ENCODE assay signal across 14 cellular contexts in genomic region chr22:39504071-39504470, GRCh38. TPM values are rescaled to one million over a fixed set of nuclear protein-coding genes. Genes with fewer than 3 reads are reported as not detected.
DNase-seq lines count a peak whose midpoint lies in the region; ATAC-seq and TF ChIP-seq lines count a peak whose summit lies in the region.
"Had no signal": no experiment of that assay in that cellular context is flagged by ENCODE, and none has a peak within 500 bp of the region (broad histone marks: within the 10 kb centered on the region; RNA-seq: fewer than 3 reads in every experiment).

No MANE protein-coding gene starts in this region.

- peak overlapping the region; percentile 90; the same call in 1 of the 2 replicates for H3K4me3 ChIP-seq in OCI-LY3 (ENCODE audit: low read length)
- peak overlapping the region in 1 of 3 donors; percentile 91 for H3K4me3 ChIP-seq in skeletal muscle tissue (ENCODE audit: low read length in 3 of 3)

- H3K27me3 Mint-ChIP-seq in activated T-cell treated with anti-CD3 and anti-CD28 coated beads, Interleukin-2, amount 50 U/mL, for 72 hours (ENCODE audit: low read depth) = no peaks in the 10 kb centered on the region
- no peaks in the 10 kb centered on the region for H3K27me3 Mint-ChIP-seq in dendritic cell treated with granulocyte-macrophage colony-stimulating factor and Interleukin-4, amounts not matched to agents 40 ng/mL and 50 ng/mL, for 4 days

- H3K27ac ChIP-seq in OCI-LY3 (ENCODE audit: low read length) (no peak overlapping the region), skeletal muscle tissue (ENCODE audit: low read depth, low read length) (no peak overlapping the region)
- H3K27ac ChIP-seq: foreskin keratinocyte had no signal

- H3K27ac Mint-ChIP-seq in activated T-cell treated with anti-CD3 and anti-CD28 coated beads, Interleukin-2, amount 50 U/mL, for 72 hours = no peak overlapping the region
- peak overlapping the region; percentile 89 for H3K27ac Mint-ChIP-seq in dendritic cell treated with granulocyte-macrophage colony-stimulating factor and Interleukin-4, amounts not matched to agents 40 ng/mL and 50 ng/mL, for 4 days

- H3K4me1 ChIP-seq in OCI-LY3 (ENCODE audit: low read length) = peaks cover 26% of the 10 kb centered on the region
- peaks cover 26 to 37% (median 31%) of the 10 kb centered on the region in 3 donors for H3K4me1 ChIP-seq in skeletal muscle tissue (ENCODE audit: control insufficient read depth in 3 of 3, insufficient read depth in 3 of 3, low read length in 3 of 3)
- H3K4me1 ChIP-seq: foreskin keratinocyte had no signal

- H3K4me3 Mint-ChIP-seq in activated T-cell treated with anti-CD3 and anti-CD28 coated beads, Interleukin-2, amount 50 U/mL, for 72 hours = peak overlapping the region; percentile 86 to 92
- no peak overlapping the region for H3K4me3 Mint-ChIP-seq in dendritic cell treated with granulocyte-macrophage colony-stimulating factor and Interleukin-4, amounts not matched to agents 40 ng/mL and 50 ng/mL, for 4 days

- H4K20me1 ChIP-seq in OCI-LY3 (ENCODE audit: insufficient read depth, low read length) = no peaks in the 10 kb centered on the region

- no peak for TF ChIP-seq CTCF in OCI-LY3 (IDR thresholded peaks at IDR 0.05; ENCODE audit: low read depth, low read length)

- H3K27me3 ChIP-seq in OCI-LY3 (ENCODE audit: low read depth, low read length) (no peaks in the 10 kb centered on the region), skeletal muscle tissue (ENCODE audit: control insufficient read depth in 3 of 3, insufficient read depth in 3 of 3, low read length in 3 of 3) (no peaks in the 10 kb centered on the region)
- H3K27me3 ChIP-seq: foreskin keratinocyte had no signal

- DNase-seq in activated T-cell treated with anti-CD3 and anti-CD28 coated beads, Interleukin-2, amount 50 U/mL, for 72 hours = no peak
- DNase-seq in activated T-cell treated with anti-CD3 and anti-CD28 coated beads for 4 hours = no peak
- DNase-seq in activated CD4-positive, CD25-positive, alpha-beta regulatory T cell (lab: John Stamatoyannopoulos, UW) = no peak
- no peak for DNase-seq in NCI-H1105 (lab: John Stamatoyannopoulos, UW)
- DNase-seq: activated effector memory CD4-positive, alpha-beta T cell treated with Interleukin-2 at 50 U/mL for 16 hours; foreskin keratinocyte; GDM1; Kasumi-1; kidney glomerular epithelial cell; stimulated activated CD8-positive, alpha-beta memory T cell treated with anti-CD3 and anti-CD28 coated beads, Interleukin-4, amount 100 ng/mL, for 48 hours had no signal

- H3K9me3 ChIP-seq in OCI-LY3 (ENCODE audit: insufficient read depth, low read length) (no peaks in the 10 kb centered on the region), skeletal muscle tissue (ENCODE audit: control insufficient read depth in 3 of 3, low read length in 3 of 3) (no peaks in the 10 kb centered on the region)

- ATAC-seq in activated T-cell treated with anti-CD3 and anti-CD28 coated beads, Interleukin-2, amount 50 U/mL, for 72 hours (replicated peaks in 1 of 2) = no peak
- no peak for ATAC-seq in HG03432 (IDR thresholded peaks at IDR 0.05; ENCODE audit: unreplicated experiment)
- ATAC-seq: foreskin keratinocyte had no signal

- no peak overlapping the region for H2AFZ ChIP-seq in OCI-LY3 (ENCODE audit: low read depth, low read length)

- H3K36me3 Mint-ChIP-seq in activated T-cell treated with anti-CD3 and anti-CD28 coated beads, Interleukin-2, amount 50 U/mL, for 72 hours (ENCODE audit: insufficient read depth in 2 of 2) = peaks cover 14 to 27% of the 10 kb centered on the region in 2 donors
- H3K36me3 Mint-ChIP-seq in dendritic cell treated with granulocyte-macrophage colony-stimulating factor and Interleukin-4, amounts not matched to agents 40 ng/mL and 50 ng/mL, for 4 days (ENCODE audit: low read depth) = peaks cover 66% of the 10 kb centered on the region

- intact Hi-C loops in dendritic cell treated with granulocyte-macrophage colony-stimulating factor and Interleukin-4, amounts not matched to agents 40 ng/mL and 50 ng/mL, for 4 days (cut with micrococcal nuclease) = no loop called here

- peaks cover 67% of the 10 kb centered on the region for H3K79me2 ChIP-seq in OCI-LY3 (ENCODE audit: low read length)

- H3K4me1 Mint-ChIP-seq in activated T-cell treated with anti-CD3 and anti-CD28 coated beads, Interleukin-2, amount 50 U/mL, for 72 hours (ENCODE audit: low read depth) = peaks cover 41% of the 10 kb centered on the region
- peaks cover 55% of the 10 kb centered on the region for H3K4me1 Mint-ChIP-seq in dendritic cell treated with granulocyte-macrophage colony-stimulating factor and Interleukin-4, amounts not matched to agents 40 ng/mL and 50 ng/mL, for 4 days (ENCODE audit: low read depth)

- no peaks in the 10 kb centered on the region for H3K9me3 Mint-ChIP-seq in activated T-cell treated with anti-CD3 and anti-CD28 coated beads, Interleukin-2, amount 50 U/mL, for 72 hours
- no peaks in the 10 kb centered on the region for H3K9me3 Mint-ChIP-seq in dendritic cell treated with granulocyte-macrophage colony-stimulating factor and Interleukin-4, amounts not matched to agents 40 ng/mL and 50 ng/mL, for 4 days

- H3K36me3 ChIP-seq in OCI-LY3 (replicated peaks; ENCODE audit: low read depth, low read length) (peaks cover 41% of the 10 kb centered on the region), skeletal muscle tissue (ENCODE audit: control insufficient read depth in 3 of 3, insufficient read depth in 3 of 3, low read length in 3 of 3) (peaks cover 37 to 46% (median 42%) of the 10 kb centered on the region in 3 donors)

- no peak overlapping the region for H3K9ac ChIP-seq in OCI-LY3 (ENCODE audit: low read length)
- H3K9ac ChIP-seq in skeletal muscle tissue (ENCODE audit: low read depth in 1 of 3, low read length in 3 of 3) = peak overlapping the region in 2 of 3 donors; percentile 8 to 87

- H3K4me2 ChIP-seq in OCI-LY3 (ENCODE audit: low read length) = peak overlapping the region; percentile 91

RNA-seq across cellular contexts. Expression of gene MIEF1, which starts 2.0 kb away (rescaled TPM):
- total RNA-seq in activated T-cell treated with anti-CD3 and anti-CD28 coated beads, Interleukin-2, amount 50 U/mL, for 72 hours = 10 to 100 TPM; 49.5 to 58.3 TPM
- 10.4 TPM for total RNA-seq in skeletal muscle tissue

RNA-seq across cellular contexts. Expression of gene ATF4, which starts 16.3 kb away (rescaled TPM):
- 100 to 1,000 TPM; 779 to 836 TPM for total RNA-seq in activated T-cell treated with anti-CD3 and anti-CD28 coated beads, Interleukin-2, amount 50 U/mL, for 72 hours
- 136 TPM for total RNA-seq in skeletal muscle tissue

RNA-seq across cellular contexts. Expression of gene RPS19BP1, which starts 28.5 kb away (rescaled TPM):
- 10 to 100 TPM; 78.3 to 82.0 TPM for total RNA-seq in activated T-cell treated with anti-CD3 and anti-CD28 coated beads, Interleukin-2, amount 50 U/mL, for 72 hours
- total RNA-seq in skeletal muscle tissue = 27.7 TPM

RNA-seq across cellular contexts. Expression of gene MGAT3, which starts 47.3 kb away (rescaled TPM):
- total RNA-seq in activated T-cell treated with anti-CD3 and anti-CD28 coated beads, Interleukin-2, amount 50 U/mL, for 72 hours = 1 to 10 TPM; 1.2 to 2.6 TPM
- total RNA-seq in skeletal muscle tissue = 2.1 TPM
- total RNA-seq: foreskin keratinocyte had no signal
